Comparison of ENCODE assay signal across 2 cellular contexts in the genomic region with DNA sequence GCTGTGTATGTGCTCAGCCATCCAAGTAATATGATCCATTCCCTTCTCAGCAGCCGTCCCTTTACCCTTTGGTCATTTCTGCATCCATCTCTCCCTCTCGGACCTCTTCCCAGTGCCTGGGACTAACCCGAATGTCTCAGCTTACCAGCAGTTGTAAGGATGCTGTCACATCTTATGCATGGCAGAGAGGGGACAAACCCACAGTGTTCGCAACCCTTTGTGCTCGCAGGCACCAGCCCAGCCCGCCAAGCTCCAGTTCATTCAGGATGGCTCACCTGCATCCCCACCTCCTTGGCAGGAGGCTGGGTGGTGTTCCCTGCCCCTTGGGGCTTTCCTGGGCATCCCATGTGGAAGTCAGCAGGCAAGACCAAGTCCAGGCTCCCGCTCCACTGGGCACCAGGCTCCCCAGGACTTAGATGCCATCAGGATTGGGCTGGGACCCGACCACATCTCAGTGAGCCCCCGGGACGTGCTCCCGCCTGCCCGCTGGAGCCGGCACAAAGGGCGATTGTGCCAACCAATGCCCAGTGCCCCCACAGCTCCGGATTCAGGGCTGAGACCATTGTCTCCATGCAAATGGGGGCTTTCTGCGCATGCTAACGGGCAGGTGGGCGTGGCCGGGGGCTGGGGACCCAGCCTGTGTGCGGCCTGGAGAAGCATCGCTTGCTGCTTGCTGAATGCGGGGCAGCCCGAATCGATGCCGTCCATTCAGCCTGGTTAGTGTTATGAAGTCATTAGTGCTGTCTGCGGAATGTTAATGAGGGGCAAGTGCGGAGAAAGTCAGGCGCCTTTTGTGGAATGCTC.
TF ChIP-seq lines count a peak whose summit lies in the region.

No MANE protein-coding gene starts in this region.

TF ChIP-seq in SK-N-SH, 30 proteins besides CTCF, POLR2A, EP300 and RAD21 (continued from another document):
- TF ChIP-seq, protein P1, sequence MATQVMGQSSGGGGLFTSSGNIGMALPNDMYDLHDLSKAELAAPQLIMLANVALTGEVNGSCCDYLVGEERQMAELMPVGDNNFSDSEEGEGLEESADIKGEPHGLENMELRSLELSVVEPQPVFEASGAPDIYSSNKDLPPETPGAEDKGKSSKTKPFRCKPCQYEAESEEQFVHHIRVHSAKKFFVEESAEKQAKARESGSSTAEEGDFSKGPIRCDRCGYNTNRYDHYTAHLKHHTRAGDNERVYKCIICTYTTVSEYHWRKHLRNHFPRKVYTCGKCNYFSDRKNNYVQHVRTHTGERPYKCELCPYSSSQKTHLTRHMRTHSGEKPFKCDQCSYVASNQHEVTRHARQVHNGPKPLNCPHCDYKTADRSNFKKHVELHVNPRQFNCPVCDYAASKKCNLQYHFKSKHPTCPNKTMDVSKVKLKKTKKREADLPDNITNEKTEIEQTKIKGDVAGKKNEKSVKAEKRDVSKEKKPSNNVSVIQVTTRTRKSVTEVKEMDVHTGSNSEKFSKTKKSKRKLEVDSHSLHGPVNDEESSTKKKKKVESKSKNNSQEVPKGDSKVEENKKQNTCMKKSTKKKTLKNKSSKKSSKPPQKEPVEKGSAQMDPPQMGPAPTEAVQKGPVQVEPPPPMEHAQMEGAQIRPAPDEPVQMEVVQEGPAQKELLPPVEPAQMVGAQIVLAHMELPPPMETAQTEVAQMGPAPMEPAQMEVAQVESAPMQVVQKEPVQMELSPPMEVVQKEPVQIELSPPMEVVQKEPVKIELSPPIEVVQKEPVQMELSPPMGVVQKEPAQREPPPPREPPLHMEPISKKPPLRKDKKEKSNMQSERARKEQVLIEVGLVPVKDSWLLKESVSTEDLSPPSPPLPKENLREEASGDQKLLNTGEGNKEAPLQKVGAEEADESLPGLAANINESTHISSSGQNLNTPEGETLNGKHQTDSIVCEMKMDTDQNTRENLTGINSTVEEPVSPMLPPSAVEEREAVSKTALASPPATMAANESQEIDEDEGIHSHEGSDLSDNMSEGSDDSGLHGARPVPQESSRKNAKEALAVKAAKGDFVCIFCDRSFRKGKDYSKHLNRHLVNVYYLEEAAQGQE (IDR thresholded peaks at IDR 0.05; ENCODE audit: low read depth, low read length): no peak
- no peak for TF ChIP-seq ELF1 (IDR thresholded peaks at IDR 0.05)
- TF ChIP-seq TEAD4 (IDR thresholded peaks at IDR 0.05; ENCODE audit: borderline replicate concordance, insufficient read depth): no peak
- no peak for TF ChIP-seq SMC3 (IDR thresholded peaks at IDR 0.05; ENCODE audit: low read depth, low read length)

TF ChIP-seq in SK-N-SH treated with all-trans-retinoic acid at 6 μM for 48 hours, 23 proteins besides CTCF, POLR2A, EP300 and RAD21 (continued from another document):
- TF ChIP-seq TCF4 (CRISPR knock-in tag; IDR thresholded peaks at IDR 0.05; ENCODE audit: borderline replicate concordance) (no peak), ISL1 (CRISPR knock-in tag; IDR thresholded peaks at IDR 0.05) (no peak), ZFP3 (CRISPR knock-in tag; IDR thresholded peaks at IDR 0.05) (no peak), TOX (CRISPR knock-in tag; IDR thresholded peaks at IDR 0.05; ENCODE audit: borderline replicate concordance) (no peak), ZNF565 (CRISPR knock-in tag; conservative IDR thresholded peaks at IDR 0.05; ENCODE audit: low read depth) (no peak), ESRRG (CRISPR knock-in tag; IDR thresholded peaks at IDR 0.05) (no peak)
- TF ChIP-seq, protein P2, sequence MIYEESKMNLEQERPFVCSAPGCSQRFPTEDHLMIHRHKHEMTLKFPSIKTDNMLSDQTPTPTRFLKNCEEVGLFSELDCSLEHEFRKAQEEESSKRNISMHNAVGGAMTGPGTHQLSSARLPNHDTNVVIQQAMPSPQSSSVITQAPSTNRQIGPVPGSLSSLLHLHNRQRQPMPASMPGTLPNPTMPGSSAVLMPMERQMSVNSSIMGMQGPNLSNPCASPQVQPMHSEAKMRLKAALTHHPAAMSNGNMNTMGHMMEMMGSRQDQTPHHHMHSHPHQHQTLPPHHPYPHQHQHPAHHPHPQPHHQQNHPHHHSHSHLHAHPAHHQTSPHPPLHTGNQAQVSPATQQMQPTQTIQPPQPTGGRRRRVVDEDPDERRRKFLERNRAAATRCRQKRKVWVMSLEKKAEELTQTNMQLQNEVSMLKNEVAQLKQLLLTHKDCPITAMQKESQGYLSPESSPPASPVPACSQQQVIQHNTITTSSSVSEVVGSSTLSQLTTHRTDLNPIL (CRISPR knock-in tag; IDR thresholded peaks at IDR 0.05; ENCODE audit: low read depth): no peak
- TF ChIP-seq, protein P3, sequence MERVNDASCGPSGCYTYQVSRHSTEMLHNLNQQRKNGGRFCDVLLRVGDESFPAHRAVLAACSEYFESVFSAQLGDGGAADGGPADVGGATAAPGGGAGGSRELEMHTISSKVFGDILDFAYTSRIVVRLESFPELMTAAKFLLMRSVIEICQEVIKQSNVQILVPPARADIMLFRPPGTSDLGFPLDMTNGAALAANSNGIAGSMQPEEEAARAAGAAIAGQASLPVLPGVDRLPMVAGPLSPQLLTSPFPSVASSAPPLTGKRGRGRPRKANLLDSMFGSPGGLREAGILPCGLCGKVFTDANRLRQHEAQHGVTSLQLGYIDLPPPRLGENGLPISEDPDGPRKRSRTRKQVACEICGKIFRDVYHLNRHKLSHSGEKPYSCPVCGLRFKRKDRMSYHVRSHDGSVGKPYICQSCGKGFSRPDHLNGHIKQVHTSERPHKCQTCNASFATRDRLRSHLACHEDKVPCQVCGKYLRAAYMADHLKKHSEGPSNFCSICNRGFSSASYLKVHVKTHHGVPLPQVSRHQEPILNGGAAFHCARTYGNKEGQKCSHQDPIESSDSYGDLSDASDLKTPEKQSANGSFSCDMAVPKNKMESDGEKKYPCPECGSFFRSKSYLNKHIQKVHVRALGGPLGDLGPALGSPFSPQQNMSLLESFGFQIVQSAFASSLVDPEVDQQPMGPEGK (CRISPR knock-in tag; IDR thresholded peaks at IDR 0.05; ENCODE audit: borderline replicate concordance): no peak
- TF ChIP-seq, protein P4, sequence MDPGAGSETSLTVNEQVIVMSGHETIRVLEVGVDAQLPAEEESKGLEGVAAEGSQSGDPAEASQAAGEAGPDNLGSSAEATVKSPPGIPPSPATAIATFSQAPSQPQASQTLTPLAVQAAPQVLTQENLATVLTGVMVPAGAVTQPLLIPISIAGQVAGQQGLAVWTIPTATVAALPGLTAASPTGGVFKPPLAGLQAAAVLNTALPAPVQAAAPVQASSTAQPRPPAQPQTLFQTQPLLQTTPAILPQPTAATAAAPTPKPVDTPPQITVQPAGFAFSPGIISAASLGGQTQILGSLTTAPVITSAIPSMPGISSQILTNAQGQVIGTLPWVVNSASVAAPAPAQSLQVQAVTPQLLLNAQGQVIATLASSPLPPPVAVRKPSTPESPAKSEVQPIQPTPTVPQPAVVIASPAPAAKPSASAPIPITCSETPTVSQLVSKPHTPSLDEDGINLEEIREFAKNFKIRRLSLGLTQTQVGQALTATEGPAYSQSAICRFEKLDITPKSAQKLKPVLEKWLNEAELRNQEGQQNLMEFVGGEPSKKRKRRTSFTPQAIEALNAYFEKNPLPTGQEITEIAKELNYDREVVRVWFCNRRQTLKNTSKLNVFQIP (CRISPR knock-in tag; IDR thresholded peaks at IDR 0.05; ENCODE audit: borderline replicate concordance, low read depth): no peak
TF ChIP-seq in SK-N-SH treated with all-trans-retinoic acid at 6 μM for 48 hours: peak in this region for 0.
